In genomic region chr5:23433534-23434306, GRCh38 we compare ENCODE assay signal across 3 cellular contexts.
A peak's percentile ranks its signal among the peaks of the same experiment; 100 is the strongest.
TF ChIP-seq lines count a peak whose summit lies in the region.

No MANE protein-coding gene starts in this region.

TF ChIP-seq in HepG2, 621 proteins besides CTCF, POLR2A, EP300 and RAD21:
- TF ChIP-seq ZNF33A (CRISPR knock-in tag; IDR thresholded peaks at IDR 0.05; ENCODE audit: borderline replicate concordance), result no peak
- no peak for TF ChIP-seq ZSCAN9 (CRISPR knock-in tag; IDR thresholded peaks at IDR 0.05; ENCODE audit: borderline replicate concordance)
- TF ChIP-seq MXD1 (CRISPR knock-in tag; IDR thresholded peaks at IDR 0.05), result no peak
- TF ChIP-seq CBX1 (IDR thresholded peaks at IDR 0.05; ENCODE audit: low read depth), result no peak
- no peak for TF ChIP-seq BCL3 (CRISPR knock-in tag; IDR thresholded peaks at IDR 0.05)
- TF ChIP-seq MAFF (IDR thresholded peaks at IDR 0.05; ENCODE audit: low read depth, low read length), result peak; percentile 70
- no peak for TF ChIP-seq GMEB2 (CRISPR knock-in tag; IDR thresholded peaks at IDR 0.05; ENCODE audit: low read depth)
- TF ChIP-seq POGZ (CRISPR knock-in tag; IDR thresholded peaks at IDR 0.05), result no peak
- peak; percentile 57; the same call in 1 of the 2 replicates for TF ChIP-seq LCORL (IDR thresholded peaks at IDR 0.05)
- TF ChIP-seq LCORL (CRISPR knock-in tag; IDR thresholded peaks at IDR 0.05), result no peak
- TF ChIP-seq ZNF253 (CRISPR knock-in tag; IDR thresholded peaks at IDR 0.05; ENCODE audit: borderline replicate concordance), result no peak
- TF ChIP-seq MAFK (conservative IDR thresholded peaks at IDR 0.05 in 1 of 2, IDR thresholded peaks at IDR 0.05 in 1 of 2; ENCODE audit: low read length in 2 of 2), result peak; percentile 49 to 77; a peak in 3 of 4 replicates

TF ChIP-seq in IMR-90, 13 proteins besides CTCF, POLR2A, EP300 and RAD21:
- peak; percentile 43; the same call in 1 of the 2 replicates for TF ChIP-seq MAFK (IDR thresholded peaks at IDR 0.05; ENCODE audit: low read depth, low read length)
- TF ChIP-seq RCOR1 (IDR thresholded peaks at IDR 0.05; ENCODE audit: insufficient replicate concordance, low read length), result no peak
- TF ChIP-seq CHD1 (IDR thresholded peaks at IDR 0.05; ENCODE audit: low read depth, low read length), result no peak
TF ChIP-seq in IMR-90: peak in this region for 1.

TF ChIP-seq in K562, 482 proteins besides CTCF, POLR2A, EP300 and RAD21:
- TF ChIP-seq ZNF511 (CRISPR knock-in tag; IDR thresholded peaks at IDR 0.05), result no peak
- peak; percentile 65 for TF ChIP-seq NFIC (IDR thresholded peaks at IDR 0.05)
TF ChIP-seq in K562: peak in this region for 1.
